ENCODE assay signal across 1 cellular context in genomic region chr13:98175823-98176222, GRCh38.
TF ChIP-seq lines count a peak whose summit lies in the region.

No MANE protein-coding gene starts in this region.

TF ChIP-seq in HepG2, 621 proteins besides CTCF, POLR2A, EP300 and RAD21:
- TF ChIP-seq STAG1 (CRISPR knock-in tag; IDR thresholded peaks at IDR 0.05), result no peak
- TF ChIP-seq ZNF883 (CRISPR knock-in tag; IDR thresholded peaks at IDR 0.05; ENCODE audit: not compliant biosample characterization), result no peak
- TF ChIP-seq ZNF839 (CRISPR knock-in tag; IDR thresholded peaks at IDR 0.05; ENCODE audit: borderline replicate concordance), result no peak
- no peak for TF ChIP-seq EED (CRISPR knock-in tag; IDR thresholded peaks at IDR 0.05)
- no peak for TF ChIP-seq PAF1 (CRISPR knock-in tag; IDR thresholded peaks at IDR 0.05)
- no peak for TF ChIP-seq ZFAT (CRISPR knock-in tag; conservative IDR thresholded peaks at IDR 0.05)
- TF ChIP-seq DMTF1 (CRISPR knock-in tag; IDR thresholded peaks at IDR 0.05), result no peak
- no peak for TF ChIP-seq NFATC3 (CRISPR knock-in tag; IDR thresholded peaks at IDR 0.05)
- TF ChIP-seq CBX5 (CRISPR knock-in tag; IDR thresholded peaks at IDR 0.05; ENCODE audit: borderline replicate concordance), result no peak
- no peak for TF ChIP-seq ZBTB21 (CRISPR knock-in tag; IDR thresholded peaks at IDR 0.05)
- no peak for TF ChIP-seq TAF15 (IDR thresholded peaks at IDR 0.05; ENCODE audit: low read depth, low read length, poor library complexity, severe bottlenecking)
